Comparison of ENCODE assay signal across 1 cellular context in the genomic region with DNA sequence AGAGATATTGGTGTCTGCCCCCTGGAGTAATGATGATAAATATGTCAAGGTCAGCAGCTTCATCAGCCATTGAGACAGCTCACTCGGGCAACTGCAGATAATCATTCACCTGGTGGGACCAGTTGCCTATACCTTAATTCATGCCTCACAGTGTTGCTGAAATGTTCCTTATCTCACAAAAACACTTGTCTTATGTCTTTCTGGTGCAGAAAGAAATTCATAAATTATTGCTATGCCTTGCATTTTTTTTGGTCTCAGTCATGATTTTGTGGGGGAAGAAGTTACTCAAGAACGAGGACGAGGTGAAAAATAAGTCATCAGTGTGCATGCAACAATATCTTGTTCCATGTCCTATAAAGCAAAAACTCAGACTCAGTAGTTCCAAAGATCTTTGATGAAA.
A peak's percentile ranks its signal among the peaks of the same experiment; 100 is the strongest.
TF ChIP-seq lines count a peak whose summit lies in the region.

No MANE protein-coding gene starts in this region.

TF ChIP-seq in K562, 482 proteins besides CTCF, POLR2A, EP300 and RAD21 (continued from another document):
- TF ChIP-seq MEIS2 (IDR thresholded peaks at IDR 0.05; ENCODE audit: partially characterized antibody) = peak; percentile 67
- no peak for TF ChIP-seq SLC30A9 (CRISPR knock-in tag; IDR thresholded peaks at IDR 0.05)
- no peak for TF ChIP-seq DNMT1 (IDR thresholded peaks at IDR 0.05)
- no peak for TF ChIP-seq CHD2 (IDR thresholded peaks at IDR 0.05; ENCODE audit: low read depth, low read length)
- TF ChIP-seq TAL1 (IDR thresholded peaks at IDR 0.05) = peak; percentile 48; the same call in 1 of the 2 replicates
- TF ChIP-seq MAFG (tag; conservative IDR thresholded peaks at IDR 0.05) = no peak
- peak; percentile 61; the same call in 1 of the 2 replicates for TF ChIP-seq GATA2 (CRISPR knock-in tag; IDR thresholded peaks at IDR 0.05)
- no peak for TF ChIP-seq CBX3 (IDR thresholded peaks at IDR 0.05; ENCODE audit: borderline replicate concordance in 1 of 2, low read length in 2 of 2)
- TF ChIP-seq ZBTB1 (CRISPR knock-in tag; IDR thresholded peaks at IDR 0.05; ENCODE audit: borderline replicate concordance, low read depth) = no peak
- TF ChIP-seq TAF1 (IDR thresholded peaks at IDR 0.05; ENCODE audit: control insufficient read depth, extremely low read depth, insufficient read depth, low read length, severe bottlenecking) = no peak
- TF ChIP-seq CBFA2T3 (IDR thresholded peaks at IDR 0.05) = peak; percentile 66
- TF ChIP-seq ZNF668 (CRISPR knock-in tag; IDR thresholded peaks at IDR 0.05) = no peak
- no peak for TF ChIP-seq XRCC4 (IDR thresholded peaks at IDR 0.05; ENCODE audit: extremely low read depth, insufficient read depth, insufficient read length)
- 0 out of 2 replicates have a peak, but pooled peaks have one; percentile 21 for TF ChIP-seq ZNF316 (IDR thresholded peaks at IDR 0.05)
- TF ChIP-seq KLF16 (IDR thresholded peaks at IDR 0.05) = no peak
- no peak for TF ChIP-seq RBM22 (IDR thresholded peaks at IDR 0.05; ENCODE audit: low read depth, low read length, poor library complexity, severe bottlenecking)
- TF ChIP-seq ZBTB34 (CRISPR knock-in tag; IDR thresholded peaks at IDR 0.05) = no peak
- TF ChIP-seq, protein P1, sequence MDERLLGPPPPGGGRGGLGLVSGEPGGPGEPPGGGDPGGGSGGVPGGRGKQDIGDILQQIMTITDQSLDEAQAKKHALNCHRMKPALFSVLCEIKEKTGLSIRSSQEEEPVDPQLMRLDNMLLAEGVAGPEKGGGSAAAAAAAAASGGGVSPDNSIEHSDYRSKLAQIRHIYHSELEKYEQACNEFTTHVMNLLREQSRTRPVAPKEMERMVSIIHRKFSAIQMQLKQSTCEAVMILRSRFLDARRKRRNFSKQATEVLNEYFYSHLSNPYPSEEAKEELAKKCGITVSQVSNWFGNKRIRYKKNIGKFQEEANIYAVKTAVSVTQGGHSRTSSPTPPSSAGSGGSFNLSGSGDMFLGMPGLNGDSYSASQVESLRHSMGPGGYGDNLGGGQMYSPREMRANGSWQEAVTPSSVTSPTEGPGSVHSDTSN (CRISPR knock-in tag; IDR thresholded peaks at IDR 0.05; ENCODE audit: low read depth) = no peak
- TF ChIP-seq, protein P1 (tag; conservative IDR thresholded peaks at IDR 0.05; ENCODE audit: low read depth) = 0 out of 2 replicates have a peak, but pooled peaks have one; percentile 38
TF ChIP-seq in K562: peak in this region for 9.
